8 cellular contexts compared by ENCODE assay signal in the genomic region with DNA sequence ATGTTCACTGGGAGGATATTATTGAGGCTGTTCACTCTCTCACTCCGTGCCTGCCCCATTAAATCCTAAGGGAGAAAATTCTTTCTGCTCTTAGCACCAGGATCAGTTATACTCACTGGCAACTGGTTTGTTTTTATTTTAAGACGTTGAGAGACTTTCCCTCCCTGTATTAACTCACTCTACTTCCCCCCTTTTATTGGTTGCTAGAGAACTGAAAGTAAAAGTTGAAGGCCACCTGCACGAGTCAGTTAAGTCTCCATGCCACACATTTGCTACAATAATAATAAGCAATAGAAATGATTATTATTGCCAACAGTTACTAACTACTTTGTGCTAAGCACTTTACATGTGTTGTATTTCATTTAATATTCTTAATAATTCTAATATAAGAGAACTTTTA. TPM values are rescaled to one million over a fixed set of nuclear protein-coding genes. Genes with fewer than 3 reads are reported as not detected.
DNase-seq lines count a peak whose midpoint lies in the region; ATAC-seq and TF ChIP-seq lines count a peak whose summit lies in the region.
"Not testable (repeated sequence)": the region's sequence is repeated elsewhere in the genome, so short reads cannot be mapped to it uniquely, and the experiment has no call there.

No MANE protein-coding gene starts in this region.

- H3K4me3 Mint-ChIP-seq in activated CD4-positive, alpha-beta T cell treated with anti-CD3 and anti-CD28 coated beads for 36 hours = peak overlapping the region; percentile 18
- H3K4me3 Mint-ChIP-seq in central memory CD8-positive, alpha-beta T cell = peak overlapping the region; percentile 65
- peak overlapping the region; percentile 66 to 73 for H3K4me3 Mint-ChIP-seq in stimulated activated naive CD8-positive, alpha-beta T cell treated with anti-CD3 and anti-CD28 coated beads, Interleukin-15, amount 100 ng/mL, for 72 hours

- H3K4me1 Mint-ChIP-seq in activated CD4-positive, alpha-beta T cell treated with anti-CD3 and anti-CD28 coated beads for 36 hours = not testable (repeated sequence)
- peaks cover 18% of the 10 kb centered on the region for H3K4me1 Mint-ChIP-seq in central memory CD8-positive, alpha-beta T cell
- peaks cover 13% of the 10 kb centered on the region for H3K4me1 Mint-ChIP-seq in stimulated activated naive CD8-positive, alpha-beta T cell treated with anti-CD3 and anti-CD28 coated beads, Interleukin-15, amount 100 ng/mL, for 72 hours

- ATAC-seq in GM18511 (IDR thresholded peaks at IDR 0.05; ENCODE audit: unreplicated experiment) = peak; percentile 87
- peak; percentile 80 for ATAC-seq in GM19455 (IDR thresholded peaks at IDR 0.05; ENCODE audit: unreplicated experiment)
- ATAC-seq in HG02571 (IDR thresholded peaks at IDR 0.05; ENCODE audit: unreplicated experiment) = peak; percentile 76
- peak; percentile 83 for ATAC-seq in HG03103 (IDR thresholded peaks at IDR 0.05; ENCODE audit: low read depth, unreplicated experiment)
- ATAC-seq in activated CD4-positive, alpha-beta T cell treated with anti-CD3 and anti-CD28 coated beads for 36 hours = peak; percentile 55
- not testable (repeated sequence) for ATAC-seq in central memory CD8-positive, alpha-beta T cell (replicated peaks; ENCODE audit: extremely low read depth, poor library complexity, severe bottlenecking)
- peak; percentile 52 for ATAC-seq in stimulated activated naive CD8-positive, alpha-beta T cell treated with anti-CD3 and anti-CD28 coated beads, Interleukin-15, amount 100 ng/mL, for 72 hours

- peak overlapping the region; percentile 95 for H2AFZ ChIP-seq in Loucy (ENCODE audit: low read length)

- not testable (repeated sequence) for H3K36me3 Mint-ChIP-seq in activated CD4-positive, alpha-beta T cell treated with anti-CD3 and anti-CD28 coated beads for 36 hours (ENCODE audit: low read depth); central memory CD8-positive, alpha-beta T cell (ENCODE audit: insufficient read depth)

- not testable (repeated sequence) for TF ChIP-seq CTCF in Loucy (conservative IDR thresholded peaks at IDR 0.05; ENCODE audit: low read length)

- H3K36me3 ChIP-seq in Loucy (ENCODE audit: insufficient read depth, low read length) = not testable (repeated sequence)

- peak overlapping the region; percentile 70 for H3K4me2 ChIP-seq in Loucy (ENCODE audit: low read depth, low read length, poor library complexity, severe bottlenecking)

- H3K4me1 ChIP-seq in Loucy (ENCODE audit: insufficient read depth, low read length, poor library complexity, severe bottlenecking) = not testable (repeated sequence)

- not testable (repeated sequence) for H3K9me3 Mint-ChIP-seq in activated CD4-positive, alpha-beta T cell treated with anti-CD3 and anti-CD28 coated beads for 36 hours (ENCODE audit: low read depth); central memory CD8-positive, alpha-beta T cell; stimulated activated naive CD8-positive, alpha-beta T cell treated with anti-CD3 and anti-CD28 coated beads, Interleukin-15, amount 100 ng/mL, for 72 hours

- not testable (repeated sequence) for H3F3A ChIP-seq in Loucy (ENCODE audit: low read depth)

- H3K9ac ChIP-seq in Loucy (ENCODE audit: low read depth, low read length, poor library complexity, severe bottlenecking) = peak overlapping the region; percentile 64

- POLR2A ChIA-PET in activated CD4-positive, alpha-beta T cell treated with anti-CD3 and anti-CD28 coated beads for 36 hours (lab: Charles Lee) = not testable (repeated sequence)

- intact Hi-C loops in activated CD4-positive, alpha-beta T cell treated with anti-CD3 and anti-CD28 coated beads for 36 hours (cut with DNase I, micrococcal nuclease) = not testable (repeated sequence)

- H4K20me1 ChIP-seq in Loucy (ENCODE audit: insufficient read depth, low read length, poor library complexity, severe bottlenecking) = not testable (repeated sequence)

- not testable (repeated sequence) for H3K79me2 ChIP-seq in Loucy (ENCODE audit: insufficient read depth, low read length)

- H3K9me3 ChIP-seq in Loucy (ENCODE audit: insufficient read depth, low read depth, low read length) = not testable (repeated sequence)

- peak overlapping the region; percentile 64 for H3K4me3 ChIP-seq in Loucy (ENCODE audit: low read length, poor library complexity, severe bottlenecking)

- H3K27me3 ChIP-seq in Loucy (ENCODE audit: insufficient read depth, low read length, poor library complexity, severe bottlenecking) = not testable (repeated sequence)

- CTCF ChIA-PET in activated CD4-positive, alpha-beta T cell treated with anti-CD3 and anti-CD28 coated beads for 36 hours (lab: Charles Lee) = interaction anchor here (0.8 kb wide), 1 partner anchor 10 kb away, joined by 3 read pairs; no protein-coding TSS in a partner anchor

- not testable (repeated sequence) for H3K27ac Mint-ChIP-seq in activated CD4-positive, alpha-beta T cell treated with anti-CD3 and anti-CD28 coated beads for 36 hours; central memory CD8-positive, alpha-beta T cell (ENCODE audit: low read depth)
- peak overlapping the region; percentile 65 to 87 for H3K27ac Mint-ChIP-seq in stimulated activated naive CD8-positive, alpha-beta T cell treated with anti-CD3 and anti-CD28 coated beads, Interleukin-15, amount 100 ng/mL, for 72 hours

- DNase-seq in activated CD4-positive, alpha-beta T cell treated with anti-CD3 and anti-CD28 coated beads for 36 hours; central memory CD8-positive, alpha-beta T cell (ENCODE audit: low spot score in 2 of 2); stimulated activated naive CD8-positive, alpha-beta T cell treated with anti-CD3 and anti-CD28 coated beads, Interleukin-15, amount 100 ng/mL, for 72 hours: not testable (repeated sequence)

- not testable (repeated sequence) for H3K27me3 Mint-ChIP-seq in activated CD4-positive, alpha-beta T cell treated with anti-CD3 and anti-CD28 coated beads for 36 hours; central memory CD8-positive, alpha-beta T cell; stimulated activated naive CD8-positive, alpha-beta T cell treated with anti-CD3 and anti-CD28 coated beads, Interleukin-15, amount 100 ng/mL, for 72 hours

- H3K9me2 ChIP-seq in Loucy (replicated peaks; ENCODE audit: low read depth, low read length) = not testable (repeated sequence)

RNA-seq across cellular contexts. Expression of gene ODAD2, which starts 40.5 kb away (rescaled TPM):
- total RNA-seq in activated CD4-positive, alpha-beta T cell treated with anti-CD3 and anti-CD28 coated beads for 36 hours = under 1 TPM in 1 of 2 experiments, not detected in 1; 0.23 TPM

Comparison
In these comparisons a context has a peak if more than half of its experiments do, and no peak if none do; other contexts are left out.
1. H3K4me3 Mint-ChIP-seq: peak in every context shown above with its lines; median percentile 70 in stimulated activated naive CD8-positive, alpha-beta T cell treated with anti-CD3 and anti-CD28 coated beads, Interleukin-15, amount 100 ng/mL, for 72 hours; 65 in central memory CD8-positive, alpha-beta T cell; 18 in activated CD4-positive, alpha-beta T cell treated with anti-CD3 and anti-CD28 coated beads for 36 hours.